ENCODE assay signal across 16 cellular contexts in the genomic region with DNA sequence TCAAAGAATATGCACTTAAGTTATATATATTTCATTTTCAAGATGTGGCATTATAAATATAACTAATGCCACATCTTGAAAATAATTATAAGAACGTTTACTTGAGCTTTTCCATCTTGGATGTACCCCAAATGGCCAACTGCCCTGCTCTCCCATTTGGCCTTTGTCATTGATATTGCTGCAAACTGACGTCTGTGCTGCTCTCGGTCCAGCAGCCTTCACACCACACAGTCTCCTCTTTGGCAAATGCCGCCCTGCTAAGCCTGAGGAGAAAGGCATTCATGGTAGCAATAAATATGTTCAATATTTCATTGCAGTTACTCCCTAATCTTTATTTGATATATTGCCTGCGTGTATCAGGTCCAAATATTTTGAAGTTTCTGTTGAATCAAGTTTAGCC.
"Had no signal": no experiment of that assay in that cellular context is flagged by ENCODE, and none has a peak within 500 bp of the region (broad histone marks: within the 10 kb centered on the region; RNA-seq: fewer than 3 reads in every experiment).

No MANE protein-coding gene starts in this region.

- H3K4me1 ChIP-seq: upper lobe of left lung had no signal

- H3K4me3 Mint-ChIP-seq: activated CD8-positive, alpha-beta T cell treated with anti-CD3 and anti-CD28 coated beads, Interleukin-2, amount 10 ng/mL, durations not matched to agents 7 days and 5 days; activated naive CD8-positive, alpha-beta T cell; immature natural killer cell; nephron progenitor cell had no signal

- DNase-seq: activated CD4-positive, alpha-beta T cell treated with anti-CD3 and anti-CD28 coated beads, Interleukin-2, amount 50 U/mL, for 1 hour; activated CD8-positive, alpha-beta T cell treated with anti-CD3 and anti-CD28 coated beads, Interleukin-2, amount 10 ng/mL, durations not matched to agents 7 days and 5 days; immature natural killer cell; mesendoderm; mucosa of descending colon; nephron progenitor cell; posterior cingulate gyrus; SK-N-SH; stimulated activated CD4-positive, alpha-beta T cell treated with anti-CD3 and anti-CD28 coated beads, Interleukin-2, amount 100 ng/mL, for 48 hours; stimulated activated CD8-positive, alpha-beta memory T cell treated with anti-CD3 and anti-CD28 coated beads, Interleukin-4, amount 100 ng/mL, for 48 hours; stimulated activated naive CD4-positive, alpha-beta T cell; upper lobe of left lung had no signal

- H3K27ac Mint-ChIP-seq: activated CD8-positive, alpha-beta T cell treated with anti-CD3 and anti-CD28 coated beads, Interleukin-2, amount 10 ng/mL, durations not matched to agents 7 days and 5 days; activated naive CD8-positive, alpha-beta T cell; immature natural killer cell; nephron progenitor cell had no signal

- H3K27me3 ChIP-seq: cardiac muscle cell, hepatocyte, upper lobe of left lung had no signal

- H3K36me3 ChIP-seq: cardiac muscle cell, thoracic aorta, upper lobe of left lung had no signal

- H3K27me3 Mint-ChIP-seq: activated naive CD8-positive, alpha-beta T cell had no signal

- ATAC-seq: activated CD8-positive, alpha-beta T cell treated with anti-CD3 and anti-CD28 coated beads, Interleukin-2, amount 10 ng/mL, durations not matched to agents 7 days and 5 days; mucosa of descending colon had no signal

- H3K4me1 Mint-ChIP-seq: immature natural killer cell had no signal

- H3K9me3 ChIP-seq: SK-N-SH, thoracic aorta had no signal

- H3K27ac ChIP-seq: cardiac muscle cell, hepatocyte, thoracic aorta, upper lobe of left lung had no signal

- H3K36me3 Mint-ChIP-seq: activated naive CD8-positive, alpha-beta T cell; immature natural killer cell had no signal

- H3K4me3 ChIP-seq: cardiac muscle cell, hepatocyte, mucosa of descending colon, thoracic aorta, upper lobe of left lung had no signal
